8 cellular contexts compared by ENCODE assay signal in genomic region chr5:177351392-177352329, GRCh38. TPM values are rescaled to one million over a fixed set of nuclear protein-coding genes. Genes with fewer than 3 reads are reported as not detected.
DNase-seq lines count a peak whose midpoint lies in the region; ATAC-seq and FAIRE-seq lines count a peak whose summit lies in the region.

LMAN2 (minus strand) TSS chr5:177351668; CDS start chr5:177351647, 21 bp downstream.

- no peaks in the 10 kb centered on the region for H3K27me3 ChIP-seq in endocrine pancreas (ENCODE audit: control insufficient read depth, insufficient read depth, low read length)

- FAIRE-seq in HTR-8/SVneo (lab: Jason Lieb, UNC), result peak; percentile 60

- H3K9me3 ChIP-seq in endocrine pancreas (ENCODE audit: control insufficient read depth, low read length), result no peaks in the 10 kb centered on the region

- DNase-seq in COLO668 (lab: John Stamatoyannopoulos, UW; ENCODE audit: unreplicated experiment) (peak; percentile 86), HTR-8/SVneo (ENCODE audit: insufficient read length, low spot score) (peak; percentile 97), NOMO-1 treated with dmso at 0.1 percent for 144 hours (lab: John Stamatoyannopoulos, UW; ENCODE audit: unreplicated experiment) (peak; percentile 97), mesenteric fat pad (ENCODE audit: low spot score) (peak; percentile 97)
- DNase-seq in activated CD8-positive, alpha-beta memory T cell treated with anti-CD3 and anti-CD28 coated beads for 48 hours (ENCODE audit: low read depth in 2 of 3, low spot score in 2 of 3), result peak; percentile 79 to 81 (median 80)
- peak; percentile 67 for DNase-seq in stimulated activated CD8-positive, alpha-beta memory T cell treated with anti-CD3 and anti-CD28 coated beads, Interleukin-15, amount 100 ng/mL, for 24 hours (ENCODE audit: low read depth)

- peaks cover 11% of the 10 kb centered on the region for H3K4me1 ChIP-seq in endocrine pancreas (ENCODE audit: control insufficient read depth, insufficient read depth, low read length)

- H3K4me3 ChIP-seq in endocrine pancreas (ENCODE audit: control insufficient read depth, insufficient read depth, low read length), result peak within 1 kb of the TSS; percentile 85

- no peaks in the 10 kb centered on the region for H3K36me3 ChIP-seq in endocrine pancreas (ENCODE audit: control insufficient read depth, insufficient read depth, low read length)

- H3K9ac ChIP-seq in endocrine pancreas (ENCODE audit: control insufficient read depth, insufficient read depth, low read length), result peak within 1 kb of the TSS; percentile 95

- ATAC-seq in GM21367 (IDR thresholded peaks at IDR 0.05; ENCODE audit: unreplicated experiment), result peak; percentile 86

RNA-seq across cellular contexts. Expression of gene LMAN2, which starts in this region (rescaled TPM):
- total RNA-seq in mesenteric fat pad, result 90.9 TPM

Comparison
In these comparisons a context has a peak if more than half of its experiments do, and no peak if none do; other contexts are left out.
1. Peak in every context shown above with its lines: DNase-seq, ATAC-seq and H3K4me3 ChIP-seq.